In genomic region chr2:10039658-10040410, GRCh38 we compare ENCODE assay signal across 1 cellular context.
TF ChIP-seq lines count a peak whose summit lies in the region.

No MANE protein-coding gene starts in this region.

TF ChIP-seq in HepG2, 621 proteins besides CTCF, POLR2A, EP300 and RAD21 (continued from another document):
- TF ChIP-seq HMGXB3 (CRISPR knock-in tag; IDR thresholded peaks at IDR 0.05; ENCODE audit: borderline replicate concordance) = peak; percentile 79; the same call in 1 of the 2 replicates
- TF ChIP-seq ZNF30 (CRISPR knock-in tag; IDR thresholded peaks at IDR 0.05) = no peak
